Comparison of ENCODE assay signal across 8 cellular contexts in the genomic region with DNA sequence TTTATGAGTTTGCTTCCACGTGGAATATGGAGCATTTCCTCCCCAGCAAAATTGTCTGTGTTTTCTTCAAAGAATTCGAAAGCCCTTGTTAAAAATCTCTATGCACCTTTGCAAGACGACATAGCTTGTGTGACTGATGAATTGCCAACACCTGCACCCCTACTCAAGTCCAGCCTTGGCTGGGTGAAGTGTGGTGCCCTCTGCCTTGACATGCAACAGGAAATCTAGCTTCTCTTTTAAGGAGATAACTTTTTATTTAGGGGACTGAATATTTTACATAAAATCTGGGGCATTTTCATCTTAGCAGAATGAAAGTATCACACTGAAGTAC. TPM values are rescaled to one million over a fixed set of nuclear protein-coding genes. Genes with fewer than 3 reads are reported as not detected.
A peak's percentile ranks its signal among the peaks of the same experiment; 100 is the strongest.
DNase-seq lines count a peak whose midpoint lies in the region; ATAC-seq and TF ChIP-seq lines count a peak whose summit lies in the region.

No MANE protein-coding gene starts in this region.

- H3K4me1 Mint-ChIP-seq in MCF 10A (ENCODE audit: insufficient read depth, unreplicated experiment): peaks cover 46% of the 10 kb centered on the region

- H3K27ac ChIP-seq in BLaER1 treated with 17β-estradiol and CSF1 and Interleukin-3, amounts not matched to agents 10 nM and 100 nM: peak overlapping the region; percentile 78 to 97 (median 90); a peak in 21 of 22 replicates
- peak overlapping the region; percentile 99 for H3K27ac ChIP-seq in IMR-90 (ENCODE audit: insufficient read depth, low read length)
- no peak overlapping the region for H3K27ac ChIP-seq in aorta (ENCODE audit: low read depth in 1 of 2, low read length in 2 of 2)

- TF ChIP-seq CTCF in IMR-90 (conservative IDR thresholded peaks at IDR 0.05; ENCODE audit: low read depth, low read length): no peak
- no peak for TF ChIP-seq CTCF in MCF 10A (IDR thresholded peaks at IDR 0.05; ENCODE audit: unreplicated experiment)

- H2BK20ac ChIP-seq in IMR-90 (ENCODE audit: low read depth, low read length): no peak overlapping the region

- no peak overlapping the region for H2AFZ ChIP-seq in IMR-90 (replicated peaks; ENCODE audit: low read length, poor library complexity)

- peak overlapping the region; percentile 95; the same call in 1 of the 2 replicates for H3K23ac ChIP-seq in IMR-90 (ENCODE audit: low read depth, low read length)

- dilution Hi-C loops in IMR-90 (cut with HindIII; ENCODE audit: low sequenced_read_pairs, unreplicated experiment): no loop called here

- H2BK15ac ChIP-seq in IMR-90 (ENCODE audit: low read depth, low read length): no peak overlapping the region

- peak overlapping the region; percentile 64; the same call in 1 of the 2 replicates for H3K56ac ChIP-seq in IMR-90 (ENCODE audit: extremely low read depth, insufficient read depth, low read length)

- H3K4me3 ChIP-seq in BLaER1 treated with 17β-estradiol and CSF1 and Interleukin-3, amounts not matched to agents 10 nM and 100 nM: peak overlapping the region; percentile 77 to 94 (median 85)
- H3K4me3 ChIP-seq in IMR-90 (ENCODE audit: insufficient read depth, low read depth, low read length): peak overlapping the region; percentile 85
- H3K4me3 ChIP-seq in aorta (ENCODE audit: low read length in 2 of 2): peak overlapping the region; percentile 53 to 95

- no peak for TF ChIP-seq RAD21 in IMR-90 (IDR thresholded peaks at IDR 0.05; ENCODE audit: low read length)

- H3K27ac Mint-ChIP-seq in MCF 10A (ENCODE audit: low read depth, unreplicated experiment): peak overlapping the region; percentile 98

- peak overlapping the region; percentile 30; the same call in 1 of the 2 replicates for H2BK120ac ChIP-seq in IMR-90 (ENCODE audit: low read depth, low read length)

- H3K9ac ChIP-seq in BLaER1 treated with 17β-estradiol and CSF1 and Interleukin-3, amounts not matched to agents 10 nM and 100 nM: peak overlapping the region; percentile 73 to 97 (median 89)
- peak overlapping the region; percentile 98 for H3K9ac ChIP-seq in IMR-90 (ENCODE audit: low read depth, low read length)

- H4K5ac ChIP-seq in IMR-90 (ENCODE audit: low read depth, low read length): peak overlapping the region; percentile 79

- peaks cover 15 to 48% (median 28%) of the 10 kb centered on the region in 10 experiments; a peak in 19 of 20 replicates for H3K4me1 ChIP-seq in BLaER1 treated with 17β-estradiol and CSF1 and Interleukin-3, amounts not matched to agents 10 nM and 100 nM
- H3K4me1 ChIP-seq in IMR-90 (ENCODE audit: control insufficient read depth, insufficient read depth, low read length) (peaks cover 8% of the 10 kb centered on the region), aorta (ENCODE audit: control insufficient read depth in 1 of 2, insufficient read depth in 2 of 2, low read length in 2 of 2) (peaks cover 0 to 2% of the 10 kb centered on the region in 2 donors)

- peak overlapping the region; percentile 76 for H3K14ac ChIP-seq in IMR-90 (replicated peaks; ENCODE audit: low read depth, low read length)

- H3K9me1 ChIP-seq in IMR-90 (ENCODE audit: insufficient read depth, low read length): peaks cover 5% of the 10 kb centered on the region

- peak overlapping the region; percentile 83 to 99 (median 90) for H3K4me2 ChIP-seq in BLaER1 treated with 17β-estradiol and CSF1 and Interleukin-3, amounts not matched to agents 10 nM and 100 nM
- H3K4me2 ChIP-seq in IMR-90 (ENCODE audit: low read depth, low read length): peak overlapping the region; percentile 97

- no peak overlapping the region; the same call in 1 of the 2 replicates for H3K18ac ChIP-seq in IMR-90 (ENCODE audit: low read depth, low read length)

- POLR2A ChIA-PET in IMR-90 (lab: Charles Lee; ENCODE audit: unreplicated experiment): no interaction called here
- POLR2A ChIA-PET in MCF 10A (lab: Yijun Ruan, JAX): interaction anchor here (0.7 to 1.9 kb wide), 13 partner anchors 8 to 490 kb away, joined by 3 to 9 read pairs (median 3); a partner anchor contains a TSS

- in situ Hi-C loops in IMR-90 (cut with MboI; ENCODE audit: low sequenced_read_pairs): no loop called here

- H2BK5ac ChIP-seq in IMR-90 (ENCODE audit: low read depth, low read length, poor library complexity, severe bottlenecking): peak overlapping the region; percentile 96

- BruUV-seq in IMR-90 (replicated peaks; lab: Mats Ljungman, UMichigan) (TSS peak; percentile 30), MCF 10A (replicated peaks; lab: Mats Ljungman, UMichigan) (TSS peak; percentile 57)

- H3K4me3 Mint-ChIP-seq in MCF 10A (ENCODE audit: unreplicated experiment): peak overlapping the region; percentile 89

- H2AK9ac ChIP-seq in IMR-90 (replicated peaks; ENCODE audit: low read depth, low read length, poor library complexity): peak overlapping the region; percentile 97

- H3K9me3 ChIP-seq in BLaER1 treated with 17β-estradiol and CSF1 and Interleukin-3, amounts not matched to agents 10 nM and 100 nM (replicated peaks in 1 of 11): no peaks in the 10 kb centered on the region
- H3K9me3 ChIP-seq in IMR-90 (ENCODE audit: control insufficient read depth, insufficient read depth, low read length) (no peaks in the 10 kb centered on the region), aorta (ENCODE audit: control insufficient read depth, low read length) (no peaks in the 10 kb centered on the region)

- peak overlapping the region; percentile 87 to 98 for H4K8ac ChIP-seq in IMR-90 (ENCODE audit: low read depth in 2 of 2, low read length in 2 of 2)

- ATAC-seq in IMR-90 (ENCODE audit: low read depth): no peak
- ATAC-seq in aorta (ENCODE audit: low FRiP score): no peak

- peaks cover 0 to 17% (median 14%) of the 10 kb centered on the region in 11 experiments; a peak in 16 of 22 replicates for H3K27me3 ChIP-seq in BLaER1 treated with 17β-estradiol and CSF1 and Interleukin-3, amounts not matched to agents 10 nM and 100 nM
- H3K27me3 ChIP-seq in IMR-90 (ENCODE audit: control insufficient read depth, insufficient read depth, low read length) (no peaks in the 10 kb centered on the region), aorta (ENCODE audit: control insufficient read depth in 1 of 2, insufficient read depth in 2 of 2, low read length in 1 of 2) (no peaks in the 10 kb centered on the region)

- peak overlapping the region; percentile 67 for H4K91ac ChIP-seq in IMR-90 (ENCODE audit: insufficient read depth, low read depth, low read length)

- no CpG with 5 or more reads among the region's 3 CpGs for WGBS in IMR-90 (ENCODE audit: extremely low coverage in 2 of 2, insufficient read length in 1 of 2), 2 experiments
- WGBS in aorta, 2 donors: 1 to 4% methylated on average over 3 of the region's 3 CpGs

- H2AK5ac ChIP-seq in IMR-90 (ENCODE audit: low read depth, low read length): peak overlapping the region; percentile 73; the same call in 1 of the 2 replicates

- peaks cover 12 to 51% of the 10 kb centered on the region in 2 experiments for H3K79me1 ChIP-seq in IMR-90 (ENCODE audit: low read depth in 1 of 2, low read length in 2 of 2)

- H3K36me3 ChIP-seq in BLaER1 treated with 17β-estradiol and CSF1 and Interleukin-3, amounts not matched to agents 10 nM and 100 nM: peaks cover 0 to 8% (median 0%) of the 10 kb centered on the region in 11 experiments; a peak in 1 of 22 replicates
- H3K36me3 ChIP-seq in IMR-90 (ENCODE audit: control insufficient read depth, insufficient read depth, low read length): no peaks in the 10 kb centered on the region
- no peaks in the 10 kb centered on the region for H3K36me3 ChIP-seq in aorta (ENCODE audit: control insufficient read depth in 1 of 2, insufficient read depth in 2 of 2, low read length in 1 of 2)

- H4K20me1 ChIP-seq in BLaER1 treated with 17β-estradiol and CSF1 and Interleukin-3, amounts not matched to agents 10 nM and 100 nM: peaks cover 0 to 53% (median 17%) of the 10 kb centered on the region in 11 experiments; a peak in 12 of 22 replicates
- H4K20me1 ChIP-seq in IMR-90 (ENCODE audit: insufficient read depth, low read length): peaks cover 28% of the 10 kb centered on the region

- CTCF ChIA-PET in IMR-90 (lab: Yijun Ruan, JAX) (interaction anchor here (1.1 to 1.5 kb wide), 2 partner anchors 42 to 122 kb away, joined by 3 to 6 read pairs; no protein-coding TSS in a partner anchor), MCF 10A (lab: Yijun Ruan, JAX) (interaction anchor here (0.6 to 1.6 kb wide), 6 partner anchors 9 to 385 kb away, joined by 3 to 8 read pairs (median 4); no protein-coding TSS in a partner anchor)

- TF ChIP-seq POLR2A in IMR-90 (IDR thresholded peaks at IDR 0.05; ENCODE audit: low read depth, low read length): no peak

- no peaks in the 10 kb centered on the region for H3K9me3 Mint-ChIP-seq in MCF 10A (ENCODE audit: unreplicated experiment)

- intact Hi-C loops in IMR-90 (cut with micrococcal nuclease): loop anchor here (2.0 kb wide), 4 partner anchors 35 to 235 kb away; no protein-coding TSS in a partner anchor
- intact Hi-C loops in MCF 10A (cut with micrococcal nuclease): loop anchor here (2.0 to 10.0 kb wide), 3 partner anchors 75 to 237 kb away; no protein-coding TSS in a partner anchor
- intact Hi-C loops in aorta (cut with DNase I): loop anchor here (2.0 to 5.0 kb wide), 2 partner anchors 75 to 76 kb away; no protein-coding TSS in a partner anchor

- peak overlapping the region; percentile 97; the same call in 1 of the 2 replicates for H3K4ac ChIP-seq in IMR-90 (ENCODE audit: low read depth, low read length)

- DNase-seq in IMR-90: peak; percentile 3
- peak; percentile 19 for DNase-seq in MCF 10A (ENCODE audit: unreplicated experiment)
- peak; percentile 35 for DNase-seq in medulla oblongata (ENCODE audit: extremely low spot score)
- DNase-seq in aorta: no peak
- DNase-seq in AG08395 (ENCODE audit: low spot score): no peak
- DNase-seq in NCI-H1048 (lab: John Stamatoyannopoulos, UW): no peak
- no peak for DNase-seq in AG08396 (ENCODE audit: low spot score)

- no peaks in the 10 kb centered on the region for H3K27me3 Mint-ChIP-seq in MCF 10A (ENCODE audit: insufficient read depth, unreplicated experiment)

- peaks cover 12% of the 10 kb centered on the region for H3K36me3 Mint-ChIP-seq in MCF 10A (ENCODE audit: insufficient read depth, unreplicated experiment)

TF ChIP-seq in IMR-90, 13 proteins besides CTCF, POLR2A, EP300 and RAD21 (continues in another document):
- no peak for TF ChIP-seq MAFK (IDR thresholded peaks at IDR 0.05; ENCODE audit: low read depth, low read length)
- no peak for TF ChIP-seq RFX5 (IDR thresholded peaks at IDR 0.05; ENCODE audit: low read depth, low read length)
- no peak for TF ChIP-seq BHLHE40 (IDR thresholded peaks at IDR 0.05; ENCODE audit: low read depth, low read length)

RNA-seq across cellular contexts. Expression of a gene that starts 0.6 kb away (rescaled TPM):
- total RNA-seq in IMR-90 (2012; rRNA removed) (25.3 and 28.6 TPM in 2 replicates), MCF 10A (2022) (39.7 and 40.1 TPM in 2 replicates), aorta (10 to 100 TPM; 29.7 to 44.2 TPM)
- polyA plus RNA-seq in IMR-90 (2012; rRNA removed) (22.0 and 22.3 TPM in 2 replicates), aorta (10 to 100 TPM; 11.6 to 15.0 TPM)
- polyA plus RNA-seq in IMR-90 (2012; cell fraction: cytosol; rRNA removed): 7.2 and 10.0 TPM in 2 replicates
- 13.0 and 45.0 TPM in 2 replicates for polyA plus RNA-seq in IMR-90 (2012; cell fraction: nucleus; rRNA removed; ENCODE audit: low replicate concordance)

RNA-seq across cellular contexts. Expression of a gene that starts 1.4 kb away (rescaled TPM):
- total RNA-seq in IMR-90 (2012; rRNA removed) (43.9 and 49.2 TPM in 2 replicates), MCF 10A (2022) (17.5 and 20.0 TPM in 2 replicates), aorta (100 to 1,000 TPM in 1 of 2 donors, 10 to 100 TPM in 1; 96.0 to 105 TPM)
- polyA plus RNA-seq in IMR-90 (2012; rRNA removed) (21.5 TPM in 2 replicates), aorta (10 to 100 TPM in 1 of 2 donors, 1 to 10 TPM in 1; 8.0 to 10.8 TPM)
- polyA plus RNA-seq in IMR-90 (2012; cell fraction: cytosol; rRNA removed): 9.7 and 11.4 TPM in 2 replicates
- polyA plus RNA-seq in IMR-90 (2012; cell fraction: nucleus; rRNA removed; ENCODE audit: low replicate concordance): 15.4 and 44.4 TPM in 2 replicates

Comparison
In these comparisons a context has a peak if more than half of its experiments do, and no peak if none do; other contexts are left out.
1. H3K27ac ChIP-seq: peak in BLaER1 treated with 17β-estradiol and CSF1 and Interleukin-3, amounts not matched to agents 10 nM and 100 nM (11 of 11) and IMR-90 (single experiment); none in aorta (0 of 2).
2. DNase-seq: peak in IMR-90 (single experiment), MCF 10A (single experiment) and medulla oblongata (single experiment); none in aorta (0 of 2), AG08395 (single experiment), NCI-H1048 (single experiment) and AG08396 (single experiment).
3. Peak in every context shown above with its lines, with median percentiles within 50 percentile points of each other: H3K4me3 ChIP-seq.